ENCODE assay signal across 22 cellular contexts in the genomic region with DNA sequence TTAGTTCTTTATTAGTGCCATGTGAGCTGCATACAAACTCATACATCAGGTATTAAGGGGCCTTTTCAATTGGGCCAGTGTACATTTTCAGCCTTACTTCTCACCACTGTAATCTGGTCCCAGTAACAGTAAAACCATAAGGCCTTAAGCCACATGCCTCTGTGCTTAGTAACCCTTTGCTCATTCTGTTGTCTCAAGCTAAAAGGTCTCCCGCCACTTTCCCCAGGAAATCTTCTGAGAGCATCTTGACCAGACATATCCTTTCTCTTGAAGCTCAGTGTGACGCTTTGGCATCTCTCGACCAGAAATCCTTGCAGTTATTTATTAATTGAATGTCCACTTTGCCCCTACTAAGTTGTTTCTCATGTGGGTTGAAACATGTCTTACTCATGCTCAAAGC.
"Had no signal": no experiment of that assay in that cellular context is flagged by ENCODE, and none has a peak within 500 bp of the region (broad histone marks: within the 10 kb centered on the region; RNA-seq: fewer than 3 reads in every experiment).

No MANE protein-coding gene starts in this region.

- H3K9me3 ChIP-seq: gastroesophageal sphincter, mucosa of descending colon, prostate gland, transverse colon had no signal

- H3K4me2 ChIP-seq: hepatocyte had no signal

- H3K4me3 Mint-ChIP-seq: activated CD4-positive, alpha-beta memory T cell treated with anti-CD3 and anti-CD28 coated beads for 36 hours; activated naive CD8-positive, alpha-beta T cell; natural killer cell treated with Interleukin-12 subunit alpha and Interleukin-12 subunit beta and Interleukin-15 and Interleukin-18, amount 100 ng/mL, for 72 hours had no signal

- H2AFZ ChIP-seq: hepatocyte had no signal

- H3K79me2 ChIP-seq: hepatocyte had no signal

- H3K27me3 ChIP-seq: gastroesophageal sphincter, hepatocyte, transverse colon had no signal

- H3K27ac ChIP-seq: coronary artery, gastroesophageal sphincter, hepatocyte, prostate gland had no signal

- H3K4me1 ChIP-seq: prostate gland had no signal

- H3K27ac Mint-ChIP-seq: activated CD4-positive, alpha-beta memory T cell treated with anti-CD3 and anti-CD28 coated beads for 36 hours; activated naive CD8-positive, alpha-beta T cell; natural killer cell treated with Interleukin-12 subunit alpha and Interleukin-12 subunit beta and Interleukin-15 and Interleukin-18, amount 100 ng/mL, for 72 hours had no signal

- DNase-seq: activated CD4-positive, alpha-beta memory T cell treated with anti-CD3 and anti-CD28 coated beads for 36 hours; activated CD4-positive, alpha-beta T cell treated with anti-CD3 and anti-CD28 coated beads for 1 hour; activated gamma-delta T cell; activated T-cell treated with anti-CD3 and anti-CD28 coated beads, Interleukin-2, amount 50 U/mL, for 48 hours; caudate nucleus; effector CD4-positive, alpha-beta T cell; left cardiac atrium; mucosa of descending colon; occipital lobe; stimulated activated CD4-positive, alpha-beta T cell treated with anti-CD3 and anti-CD28 coated beads, Interleukin-12 subunit alpha, Interleukin-12 subunit beta, amount 100 ng/mL, for 4 hours; stimulated activated naive CD4-positive, alpha-beta T cell; substantia nigra; T-helper 9 cell; transverse colon had no signal

- ATAC-seq: gastroesophageal sphincter; left cardiac atrium; mucosa of descending colon; natural killer cell treated with Interleukin-12 subunit alpha and Interleukin-12 subunit beta and Interleukin-15 and Interleukin-18, amount 100 ng/mL, for 72 hours; sciatic nerve had no signal

- H3K36me3 ChIP-seq: gastroesophageal sphincter, prostate gland, transverse colon had no signal

- H3K36me3 Mint-ChIP-seq: activated CD4-positive, alpha-beta memory T cell treated with anti-CD3 and anti-CD28 coated beads for 36 hours; activated naive CD8-positive, alpha-beta T cell; natural killer cell treated with Interleukin-12 subunit alpha and Interleukin-12 subunit beta and Interleukin-15 and Interleukin-18, amount 100 ng/mL, for 72 hours had no signal

- H3K4me3 ChIP-seq: coronary artery, gastroesophageal sphincter, hepatocyte, lung, mucosa of descending colon, prostate gland, transverse colon had no signal

- H3K9me3 Mint-ChIP-seq: activated CD4-positive, alpha-beta memory T cell treated with anti-CD3 and anti-CD28 coated beads for 36 hours; natural killer cell treated with Interleukin-12 subunit alpha and Interleukin-12 subunit beta and Interleukin-15 and Interleukin-18, amount 100 ng/mL, for 72 hours had no signal
